Comparison of ENCODE assay signal across 19 cellular contexts in genomic region chr9:5408596-5408995, GRCh38. TPM values are rescaled to one million over a fixed set of nuclear protein-coding genes. Genes with fewer than 3 reads are reported as not detected.
DNase-seq lines count a peak whose midpoint lies in the region; ATAC-seq, FAIRE-seq and TF ChIP-seq lines count a peak whose summit lies in the region.
"Had no signal": no experiment of that assay in that cellular context is flagged by ENCODE, and none has a peak within 500 bp of the region (broad histone marks: within the 10 kb centered on the region; RNA-seq: fewer than 3 reads in every experiment).

No MANE protein-coding gene starts in this region.

- H3K36me3 ChIP-seq in HEK293 (ENCODE audit: control insufficient read depth in 2 of 2, insufficient read depth in 1 of 2, low read length in 2 of 2), result no peaks in the 10 kb centered on the region
- peaks cover 0 to 2% of the 10 kb centered on the region in 2 experiments; a peak in 1 of 4 replicates for H3K36me3 ChIP-seq in GM12878 (ENCODE audit: control insufficient read depth in 2 of 2, insufficient read depth in 2 of 2, low read length in 1 of 2)
- H3K36me3 ChIP-seq in MM.1S (replicated peaks; ENCODE audit: insufficient read depth, low read length), result no peaks in the 10 kb centered on the region

- CTCF ChIA-PET in HEK293 (lab: Yijun Ruan, JAX), result no interaction called here
- CTCF ChIA-PET in GM12878 (lab: Yijun Ruan, JAX), result no interaction called here

- H3F3A ChIP-seq in MM.1S (ENCODE audit: insufficient read depth, low read length), result no peaks in the 10 kb centered on the region

- TF ChIP-seq EP300 in GM12878 (IDR thresholded peaks at IDR 0.05; ENCODE audit: borderline replicate concordance in 1 of 2, control insufficient read depth in 1 of 2, low read depth in 2 of 2, low read length in 2 of 2), result no peak

- H3K79me2 ChIP-seq in GM12878 (ENCODE audit: control insufficient read depth, insufficient read depth, low read length), result no peaks in the 10 kb centered on the region
- H3K79me2 ChIP-seq in MM.1S (ENCODE audit: low read length), result no peaks in the 10 kb centered on the region

- H3K4me3 ChIP-seq in HEK293 (ENCODE audit: low read depth, low read length) (no peak overlapping the region), GM12878 (no peak overlapping the region), iPS-18c (ENCODE audit: insufficient read depth, low read depth, low read length) (peak overlapping the region; percentile 20; the same call in 1 of the 2 replicates), MM.1S (ENCODE audit: low read length) (no peak overlapping the region)
- H3K4me3 ChIP-seq: BLaER1 treated with 17β-estradiol and CSF1 and Interleukin-3, amounts not matched to agents 10 nM and 100 nM; GM23248 had no signal

- H3K9me2 ChIP-seq in MM.1S (replicated peaks; ENCODE audit: insufficient read depth, low read length), result no peaks in the 10 kb centered on the region; the same call in 1 of the 2 replicates

- no peaks in the 10 kb centered on the region for H3K4me1 ChIP-seq in HEK293 (ENCODE audit: control insufficient read depth, insufficient read depth, low read length)
- no peaks in the 10 kb centered on the region for H3K4me1 ChIP-seq in GM12878 (ENCODE audit: control insufficient read depth, insufficient read depth, low read length)
- no peaks in the 10 kb centered on the region for H3K4me1 ChIP-seq in MM.1S (ENCODE audit: low read length)
- H3K4me1 ChIP-seq: BLaER1 treated with 17β-estradiol and CSF1 and Interleukin-3, amounts not matched to agents 10 nM and 100 nM had no signal

- WGBS in GM12878 (ENCODE audit: insufficient coverage, insufficient replicate concordance, low lambda C conversion rate, missing lambda C conversion rate), result 100% methylated on average over 1 of the region's 1 CpG

- H3K9ac ChIP-seq in GM12878 (ENCODE audit: control insufficient read depth, insufficient read depth, low read length), result no peak overlapping the region
- H3K9ac ChIP-seq in MM.1S (ENCODE audit: low read length), result no peak overlapping the region
- H3K9ac ChIP-seq: BLaER1 treated with 17β-estradiol and CSF1 and Interleukin-3, amounts not matched to agents 10 nM and 100 nM; GM23248 had no signal

- SMC1A ChIA-PET in GM12878 (lab: Charles Lee; ENCODE audit: uncharacterized antibody, unreplicated experiment), result interaction anchor here (1.0 kb wide), 1 partner anchor 17 kb away, joined by 3 read pairs; no protein-coding TSS in a partner anchor

- TF ChIP-seq POLR2A in GM12878 (IDR thresholded peaks at IDR 0.05; ENCODE audit: low read depth, low read length) (no peak), erythroblast (IDR thresholded peaks at IDR 0.05; ENCODE audit: low read length) (no peak)

- POLR2A ChIA-PET in HEK293 (lab: Yijun Ruan, JAX) (no interaction called here), GM12878 (lab: Charles Lee) (no interaction called here)

- no peaks in the 10 kb centered on the region for H4K20me1 ChIP-seq in GM12878 (ENCODE audit: control insufficient read depth, insufficient read depth)
- H4K20me1 ChIP-seq in MM.1S (ENCODE audit: insufficient read depth, low read length), result no peaks in the 10 kb centered on the region
- H4K20me1 ChIP-seq: BLaER1 treated with 17β-estradiol and CSF1 and Interleukin-3, amounts not matched to agents 10 nM and 100 nM had no signal

- TF ChIP-seq RAD21 in GM12878 (IDR thresholded peaks at IDR 0.05; ENCODE audit: insufficient read depth, low read depth, low read length), result no peak

- H3K9me3 ChIP-seq in HEK293 (ENCODE audit: control insufficient read depth, insufficient read depth, low read depth, low read length) (no peaks in the 10 kb centered on the region), GM12878 (replicated peaks; ENCODE audit: control insufficient read depth, insufficient read depth, low read length) (peaks cover 11% of the 10 kb centered on the region; the same call in 2 of the 3 replicates), iPS-18c (ENCODE audit: control insufficient read depth, insufficient read depth, low read length) (peaks cover 9% of the 10 kb centered on the region), MM.1S (replicated peaks; ENCODE audit: insufficient read depth, low read length) (no peaks in the 10 kb centered on the region; the same call in 1 of the 2 replicates)

- H3K27me3 ChIP-seq in GM12878 (replicated peaks in 1 of 2; ENCODE audit: control insufficient read depth in 2 of 2, insufficient read depth in 2 of 2, low read length in 1 of 2) (no peaks in the 10 kb centered on the region), MM.1S (replicated peaks; ENCODE audit: insufficient read depth, low read length) (no peaks in the 10 kb centered on the region)
- H3K27me3 ChIP-seq: BLaER1 treated with 17β-estradiol and CSF1 and Interleukin-3, amounts not matched to agents 10 nM and 100 nM had no signal

- in situ Hi-C loops in GM12878 (cut with MboI), result no loop called here

- TF ChIP-seq CTCF in HEK293 (tag by site-specific recombination; IDR thresholded peaks at IDR 0.05) (no peak), GM12878 (IDR thresholded peaks at IDR 0.05 in 2 of 3, conservative IDR thresholded peaks at IDR 0.05 in 1 of 3; ENCODE audit: control insufficient read depth in 2 of 3, extremely low read depth in 1 of 3, insufficient read depth in 1 of 3, low read depth in 3 of 3, low read length in 3 of 3) (no peak), MM.1S (IDR thresholded peaks at IDR 0.05; ENCODE audit: low read length) (no peak)

- no peak overlapping the region for H3K4me2 ChIP-seq in GM12878 (ENCODE audit: control insufficient read depth, insufficient read depth)
- H3K4me2 ChIP-seq in MM.1S (ENCODE audit: low read depth, low read length), result no peak overlapping the region
- H3K4me2 ChIP-seq: BLaER1 treated with 17β-estradiol and CSF1 and Interleukin-3, amounts not matched to agents 10 nM and 100 nM had no signal

- H3K27ac ChIP-seq in HEK293 (ENCODE audit: extremely low read depth, low read depth, low read length) (no peak overlapping the region), GM12878 (ENCODE audit: control insufficient read depth, insufficient read depth) (no peak overlapping the region), MM.1S (ENCODE audit: low read length) (no peak overlapping the region)
- H3K27ac ChIP-seq: BLaER1 treated with 17β-estradiol and CSF1 and Interleukin-3, amounts not matched to agents 10 nM and 100 nM; GM23248 had no signal

- DNase-seq in GM12878 (ENCODE audit: low read depth, low spot score), result no peak
- no peak for DNase-seq in NCI-H2081 treated with DMSO at 0.1 percent for 48 hours (lab: John Stamatoyannopoulos, UW)
- no peak for DNase-seq in MM.1S
- DNase-seq in erythroblast (lab: John Stamatoyannopoulos, UW), result no peak
- DNase-seq: Calu3; CD4-positive, alpha-beta memory T cell; COR-L47; DMS53; DMS79 treated with DMSO at 0.1 percent for 48 hours; GF-D8; GM23248; H7; HCEC 1CT had no signal

- ATAC-seq in GM12878, result no peak

- RAD21 ChIA-PET in GM12878 (lab: Charles Lee; ENCODE audit: unreplicated experiment), result no interaction called here

- no TSS peak for BruUV-seq in GM12878 (replicated peaks; lab: Mats Ljungman, UMichigan)

- H2AFZ ChIP-seq in GM12878 (ENCODE audit: control insufficient read depth, low read depth, low read length) (no peak overlapping the region), MM.1S (ENCODE audit: low read length) (no peak overlapping the region)
- H2AFZ ChIP-seq: GM23248 had no signal

- intact Hi-C loops in GM12878 (cut with micrococcal nuclease; ENCODE audit: unreplicated experiment), result no loop called here

- FAIRE-seq in GM12878 (lab: Jason Lieb, UNC), result no peak
- FAIRE-seq: GM12892, H1 had no signal

TF ChIP-seq in HEK293, 187 proteins besides CTCF, POLR2A, EP300 and RAD21 (continues in another document):
- TF ChIP-seq FEZF1 (tag by site-specific recombination; IDR thresholded peaks at IDR 0.05) (no peak), ZNF473 (tag by site-specific recombination; IDR thresholded peaks at IDR 0.05) (no peak), ZNF266 (tag by site-specific recombination; IDR thresholded peaks at IDR 0.05; ENCODE audit: low read depth) (no peak)

TF ChIP-seq in GM12878, 131 proteins besides CTCF, POLR2A, EP300 and RAD21:
- TF ChIP-seq CBX5 (IDR thresholded peaks at IDR 0.05; ENCODE audit: low read depth), result peak; percentile 64; the same call in 1 of the 2 replicates
- TF ChIP-seq HCFC1 (IDR thresholded peaks at IDR 0.05; ENCODE audit: low read length), result no peak

RNA-seq across cellular contexts. Expression of gene PLGRKT, which starts 29.1 kb away (rescaled TPM):
- 9.8 and 12.2 TPM in 2 replicates for total RNA-seq in GM12878 (2013; cell fraction: nucleolus; rRNA removed)
- total RNA-seq in GM12878 (2014; rRNA removed), result 25.2 and 28.2 TPM in 2 replicates
- total RNA-seq in GM12878 (2014; rRNA removed; fragmentation: Illumina TruSeq; extraction: Trizol), result 42.0 and 45.9 TPM in 2 replicates
- total RNA-seq in GM12878 (2021), result 29.0 and 34.2 TPM in 2 replicates
- 12.6 TPM for polyA plus RNA-seq in GM12878 (2011; ENCODE audit: low read depth)
- 34.8 and 53.5 TPM in 2 replicates for polyA plus RNA-seq in GM12878 (2011; rRNA removed)
- 12.3 and 13.3 TPM in 2 replicates for polyA plus RNA-seq in GM12878 (2011; cell fraction: cytosol; rRNA removed)
- polyA plus RNA-seq in GM12878 (2011; cell fraction: nucleus; rRNA removed), result 7.5 and 8.7 TPM in 2 replicates
- 18.1 and 20.1 TPM in 2 replicates for polyA plus RNA-seq in GM12878 (2012)
- polyA plus RNA-seq in GM12878 (2014; fragmentation: Illumina TruSeq; extraction: Trizol), result 28.0 and 32.8 TPM in 2 replicates
- polyA plus RNA-seq in GM12878 (2014; fragmentation: Nextera tagmentation; extraction: Ambion mirVana), result 10 to 100 TPM; 62.2 to 64.4 TPM
- 23.0 and 27.8 TPM in 2 replicates for polyA plus RNA-seq in GM12878 (2014; rRNA removed)
- 10 to 100 TPM; 65.4 to 72.3 TPM for polyA plus RNA-seq in GM12878 (2016; fragmentation: Nextera tagmentation; extraction: Ambion mirVana)
- 4.7 and 7.4 TPM in 2 replicates for polyA minus RNA-seq in GM12878 (2011; rRNA and poly(A)+ RNA removed)
- 5.4 and 6.7 TPM in 2 replicates for polyA minus RNA-seq in GM12878 (2011; cell fraction: cytosol; rRNA and poly(A)+ RNA removed)
- 5.1 and 9.6 TPM in 2 replicates for polyA minus RNA-seq in GM12878 (2011; cell fraction: nucleus; rRNA and poly(A)+ RNA removed)

RNA-seq across cellular contexts. Expression of gene CD274, which starts 41.7 kb away (rescaled TPM):
- 338 and 344 TPM in 2 replicates for total RNA-seq in GM12878 (2013; cell fraction: nucleolus; rRNA removed)
- total RNA-seq in GM12878 (2014; rRNA removed), result 27.6 and 36.9 TPM in 2 replicates
- 28.4 and 32.0 TPM in 2 replicates for total RNA-seq in GM12878 (2014; rRNA removed; fragmentation: Illumina TruSeq; extraction: Trizol)
- 23.5 and 26.6 TPM in 2 replicates for total RNA-seq in GM12878 (2021)
- polyA plus RNA-seq in GM12878 (2011; ENCODE audit: low read depth), result 13.3 TPM
- polyA plus RNA-seq in GM12878 (2011; rRNA removed), result 128 and 134 TPM in 2 replicates
- 38.8 and 53.1 TPM in 2 replicates for polyA plus RNA-seq in GM12878 (2011; cell fraction: cytosol; rRNA removed)
- 186 and 257 TPM in 2 replicates for polyA plus RNA-seq in GM12878 (2011; cell fraction: nucleus; rRNA removed)
- 15.5 and 24.2 TPM in 2 replicates for polyA plus RNA-seq in GM12878 (2012)
- 34.3 and 37.7 TPM in 2 replicates for polyA plus RNA-seq in GM12878 (2014; fragmentation: Illumina TruSeq; extraction: Trizol)
- 10 to 100 TPM in 1 of 2 experiments, 1 to 10 TPM in 1; 9.4 to 12.2 TPM for polyA plus RNA-seq in GM12878 (2014; fragmentation: Nextera tagmentation; extraction: Ambion mirVana)
- 24.6 and 25.6 TPM in 2 replicates for polyA plus RNA-seq in GM12878 (2014; rRNA removed)
- polyA plus RNA-seq in GM12878 (2016; fragmentation: Nextera tagmentation; extraction: Ambion mirVana), result 10 to 100 TPM; 16.1 to 16.4 TPM
- polyA minus RNA-seq in GM12878 (2011; rRNA and poly(A)+ RNA removed), result 79.0 and 144 TPM in 2 replicates
- polyA minus RNA-seq in GM12878 (2011; cell fraction: cytosol; rRNA and poly(A)+ RNA removed), result 14.4 and 17.0 TPM in 2 replicates
- polyA minus RNA-seq in GM12878 (2011; cell fraction: nucleus; rRNA and poly(A)+ RNA removed), result 141 and 142 TPM in 2 replicates
- total RNA-seq: G401, H7 had no signal
